Comparison of ENCODE assay signal across 16 cellular contexts in genomic region chr12:68378859-68379628, GRCh38. TPM values are rescaled to one million over a fixed set of nuclear protein-coding genes. Genes with fewer than 3 reads are reported as not detected.
DNase-seq lines count a peak whose midpoint lies in the region; ATAC-seq, FAIRE-seq and TF ChIP-seq lines count a peak whose summit lies in the region.
"Had no signal": no experiment of that assay in that cellular context is flagged by ENCODE, and none has a peak within 500 bp of the region (broad histone marks: within the 10 kb centered on the region; RNA-seq: fewer than 3 reads in every experiment).

No MANE protein-coding gene starts in this region.

- H3K79me1 ChIP-seq in IMR-90 (ENCODE audit: low read depth in 1 of 2, low read length in 2 of 2): no peaks in the 10 kb centered on the region

- no peak overlapping the region for H2BK15ac ChIP-seq in IMR-90 (ENCODE audit: low read depth, low read length)

- dilution Hi-C loops in IMR-90 (cut with HindIII; ENCODE audit: low sequenced_read_pairs, unreplicated experiment): no loop called here

- no peak overlapping the region for H4K8ac ChIP-seq in IMR-90 (ENCODE audit: low read depth in 2 of 2, low read length in 2 of 2)

- H4K91ac ChIP-seq in IMR-90 (ENCODE audit: insufficient read depth, low read depth, low read length): no peak overlapping the region

- 36% methylated on average over 5 of the region's 5 CpGs for WGBS in A549 (ENCODE audit: missing lambda C conversion rate)
- WGBS in IMR-90 (ENCODE audit: extremely low coverage in 2 of 2, insufficient read length in 1 of 2), 2 experiments: 56% methylated on average over 3 of the region's 5 CpGs; no CpG with 5 or more reads in 1 of the 2 experiments
- 62% methylated on average over 5 of the region's 5 CpGs for WGBS in hepatocyte (ENCODE audit: low lambda C conversion rate, missing lambda C conversion rate)
- WGBS in SK-N-SH (ENCODE audit: low lambda C conversion rate): 72% methylated on average over 5 of the region's 5 CpGs

- intact Hi-C loops in IMR-90 (cut with micrococcal nuclease): no loop called here

- H2AFZ ChIP-seq in IMR-90 (replicated peaks; ENCODE audit: low read length, poor library complexity): no peak overlapping the region
- H2AFZ ChIP-seq in hepatocyte: no peak overlapping the region
- no peak overlapping the region for H2AFZ ChIP-seq in SK-N-SH (ENCODE audit: low read depth)

- TF ChIP-seq POLR2A in A549 (IDR thresholded peaks at IDR 0.05; ENCODE audit: low read length) (no peak), IMR-90 (IDR thresholded peaks at IDR 0.05; ENCODE audit: low read depth, low read length) (no peak)

- ATAC-seq in A549 (peak in 1 of 2 experiments; percentile 23; a peak in 1 of 6 replicates), IMR-90 (ENCODE audit: low read depth) (no peak)
- ATAC-seq: stimulated activated effector memory CD8-positive, alpha-beta T cell treated with anti-CD3 and anti-CD28 coated beads, Interleukin-12 subunit alpha, Interleukin-12 subunit beta, amount 100 ng/mL, for 72 hours had no signal

- H3K27ac ChIP-seq in A549 (no peak overlapping the region), IMR-90 (ENCODE audit: insufficient read depth, low read length) (no peak overlapping the region), hepatocyte (peak overlapping the region; percentile 63), SK-N-SH (ENCODE audit: low read depth in 2 of 2, low read length in 1 of 2) (no peak overlapping the region)

- H3K4me3 ChIP-seq in A549 (no peak overlapping the region), IMR-90 (ENCODE audit: insufficient read depth, low read depth, low read length) (no peak overlapping the region), hepatocyte (no peak overlapping the region), SK-N-SH (ENCODE audit: low read depth in 2 of 2, low read length in 1 of 2) (no peak overlapping the region)
- H3K4me3 ChIP-seq: coronary artery had no signal

- H3K4me2 ChIP-seq in A549 (peak overlapping the region; percentile 37), IMR-90 (ENCODE audit: low read depth, low read length) (peak overlapping the region; percentile 31; the same call in 1 of the 2 replicates), hepatocyte (no peak overlapping the region), SK-N-SH (no peak overlapping the region)

- H3K4ac ChIP-seq in IMR-90 (ENCODE audit: low read depth, low read length): no peak overlapping the region

- in situ Hi-C loops in IMR-90 (cut with MboI; ENCODE audit: low sequenced_read_pairs): no loop called here

- no peak overlapping the region for H2AK9ac ChIP-seq in IMR-90 (replicated peaks; ENCODE audit: low read depth, low read length, poor library complexity)

- H3K56ac ChIP-seq in IMR-90 (ENCODE audit: extremely low read depth, insufficient read depth, low read length): no peak overlapping the region

- no peak overlapping the region for H4K5ac ChIP-seq in IMR-90 (ENCODE audit: low read depth, low read length)

- no peaks in the 10 kb centered on the region for H3K9me2 ChIP-seq in hepatocyte (replicated peaks; ENCODE audit: insufficient read depth)
- no peaks in the 10 kb centered on the region for H3K9me2 ChIP-seq in SK-N-SH

- TF ChIP-seq RAD21 in A549 (conservative IDR thresholded peaks at IDR 0.05 in 1 of 2, IDR thresholded peaks at IDR 0.05 in 1 of 2) (no peak), IMR-90 (IDR thresholded peaks at IDR 0.05; ENCODE audit: low read length) (no peak), SK-N-SH (IDR thresholded peaks at IDR 0.05; ENCODE audit: low read length) (no peak)

- no TSS peak for BruUV-seq in IMR-90 (replicated peaks; lab: Mats Ljungman, UMichigan)

- POLR2A ChIA-PET in A549 (lab: Yijun Ruan, JAX): no interaction called here
- POLR2A ChIA-PET in IMR-90 (lab: Charles Lee; ENCODE audit: unreplicated experiment): no interaction called here
- POLR2A ChIA-PET in SK-N-SH (lab: Yijun Ruan, JAX): no interaction called here

- no peak overlapping the region for H2BK120ac ChIP-seq in IMR-90 (ENCODE audit: low read depth, low read length)

- no peak for FAIRE-seq in A549 (lab: Jason Lieb, UNC)
- FAIRE-seq: GM12892, HTR-8/SVneo had no signal

- H3K14ac ChIP-seq in IMR-90 (replicated peaks; ENCODE audit: low read depth, low read length): no peak overlapping the region

- no peaks in the 10 kb centered on the region for H3K36me3 ChIP-seq in IMR-90 (ENCODE audit: control insufficient read depth, insufficient read depth, low read length)
- H3K36me3 ChIP-seq in hepatocyte (replicated peaks; ENCODE audit: insufficient read depth, low read depth): no peaks in the 10 kb centered on the region
- H3K36me3 ChIP-seq in SK-N-SH (replicated peaks in 1 of 2; ENCODE audit: control insufficient read depth in 1 of 2, insufficient read depth in 2 of 2, low read length in 1 of 2): no peaks in the 10 kb centered on the region

- H3K9me3 ChIP-seq in A549: no peaks in the 10 kb centered on the region
- no peaks in the 10 kb centered on the region for H3K9me3 ChIP-seq in IMR-90 (ENCODE audit: control insufficient read depth, insufficient read depth, low read length)
- H3K9me3 ChIP-seq in hepatocyte (ENCODE audit: low read depth): no peaks in the 10 kb centered on the region
- no peaks in the 10 kb centered on the region for H3K9me3 ChIP-seq in SK-N-SH

- no peak overlapping the region for H3K23ac ChIP-seq in IMR-90 (ENCODE audit: low read depth, low read length)

- no peaks in the 10 kb centered on the region; the same call in 1 of the 2 replicates for H3K9me1 ChIP-seq in IMR-90 (ENCODE audit: insufficient read depth, low read length)

- H3K79me2 ChIP-seq in hepatocyte (no peaks in the 10 kb centered on the region), SK-N-SH (ENCODE audit: insufficient read depth) (no peaks in the 10 kb centered on the region)

- DNase-seq in A549 (ENCODE audit: low read depth in 1 of 2, low spot score in 1 of 2) (peak in 1 of 2 experiments; percentile 59), IMR-90 (no peak), UCSD-AML1 (lab: John Stamatoyannopoulos, UW; ENCODE audit: unreplicated experiment) (peak; percentile 24), hepatocyte (ENCODE audit: low spot score) (peak; percentile 38), NCI-H146 (lab: John Stamatoyannopoulos, UW) (no peak), SK-N-SH (no peak), GM19240 (ENCODE audit: insufficient read length, low spot score) (no peak)
- no peak for DNase-seq in NK-92 treated with Interleukin-12 subunit alpha and Interleukin-12 subunit beta, amount 100 ng/mL, for 24 hours (lab: John Stamatoyannopoulos, UW)
- DNase-seq: activated CD8-positive, alpha-beta memory T cell treated with anti-CD3 and anti-CD28 coated beads for 24 hours; activated naive CD8-positive, alpha-beta T cell treated with anti-CD3 and anti-CD28 coated beads for 36 hours; DND-41; H9 had no signal

- no peak for TF ChIP-seq EP300 in A549 (IDR thresholded peaks at IDR 0.05)
- TF ChIP-seq EP300 in SK-N-SH (IDR thresholded peaks at IDR 0.05; ENCODE audit: borderline replicate concordance in 1 of 2, low read depth in 1 of 2, low read length in 1 of 2): no peak

- no peaks in the 10 kb centered on the region for H3F3A ChIP-seq in SK-N-SH (replicated peaks; ENCODE audit: insufficient read depth)

- no peaks in the 10 kb centered on the region for H4K20me1 ChIP-seq in IMR-90 (ENCODE audit: insufficient read depth, low read length)
- H4K20me1 ChIP-seq in hepatocyte (ENCODE audit: insufficient read depth, poor library complexity, severe bottlenecking): no peaks in the 10 kb centered on the region
- no peaks in the 10 kb centered on the region for H4K20me1 ChIP-seq in SK-N-SH (ENCODE audit: insufficient read depth)

- CTCF ChIA-PET in A549 (lab: Yijun Ruan, JAX): interaction anchor here (1.0 to 1.5 kb wide), 2 partner anchors 14 to 20 kb away, joined by 3 to 8 read pairs; no protein-coding TSS in a partner anchor
- CTCF ChIA-PET in IMR-90 (lab: Yijun Ruan, JAX): no interaction called here
- CTCF ChIA-PET in SK-N-SH (lab: Yijun Ruan, JAX): no interaction called here

- H3K18ac ChIP-seq in IMR-90 (ENCODE audit: low read depth, low read length): no peak overlapping the region

- no peak overlapping the region for H2AK5ac ChIP-seq in IMR-90 (ENCODE audit: low read depth, low read length)

- H3K27me3 ChIP-seq in IMR-90 (ENCODE audit: control insufficient read depth, insufficient read depth, low read length) (no peaks in the 10 kb centered on the region; the same call in none of the 2 replicates), hepatocyte (no peaks in the 10 kb centered on the region), SK-N-SH (ENCODE audit: insufficient read depth) (no peaks in the 10 kb centered on the region)

- H3K9ac ChIP-seq in IMR-90 (ENCODE audit: low read depth, low read length): no peak overlapping the region
- no peak overlapping the region for H3K9ac ChIP-seq in SK-N-SH

- no peak overlapping the region for H2BK20ac ChIP-seq in IMR-90 (ENCODE audit: low read depth, low read length)

- H2BK5ac ChIP-seq in IMR-90 (ENCODE audit: low read depth, low read length, poor library complexity, severe bottlenecking): no peak overlapping the region

- TF ChIP-seq CTCF in A549 (IDR thresholded peaks at IDR 0.05) (no peak), IMR-90 (conservative IDR thresholded peaks at IDR 0.05; ENCODE audit: low read depth, low read length) (no peak), hepatocyte (IDR thresholded peaks at IDR 0.05; ENCODE audit: poor library complexity) (no peak), SK-N-SH (IDR thresholded peaks at IDR 0.05) (no peak)

- H3K4me1 ChIP-seq in A549 (peaks cover 12% of the 10 kb centered on the region), IMR-90 (ENCODE audit: control insufficient read depth, insufficient read depth, low read length) (no peaks in the 10 kb centered on the region), hepatocyte (ENCODE audit: insufficient read depth) (peaks cover 14% of the 10 kb centered on the region), SK-N-SH (ENCODE audit: control insufficient read depth in 1 of 2, insufficient read depth in 2 of 2, low read depth in 1 of 2, low read length in 1 of 2) (peaks cover 0 to 4% of the 10 kb centered on the region in 2 experiments; a peak in 2 of 4 replicates)

TF ChIP-seq in SK-N-SH, 30 proteins besides CTCF, POLR2A, EP300 and RAD21 (continues in another document):
- TF ChIP-seq GABPA (IDR thresholded peaks at IDR 0.05; ENCODE audit: low read depth): no peak
- TF ChIP-seq MXI1 (IDR thresholded peaks at IDR 0.05; ENCODE audit: low read depth, low read length): no peak

RNA-seq across cellular contexts. Expression of gene MDM1, which starts 46.9 kb away (rescaled TPM):
- polyA plus RNA-seq in A549 (2011; rRNA removed) (17.5 and 24.5 TPM in 2 replicates), A549 (2017; fragmentation: RNase III; extraction: RNeasy Plus Mini Kit Qiagen cat#74134 plus additional on column Dnase treatment) (10.4 to 12.5 TPM (median 11.0 TPM) in 3 replicates), IMR-90 (2012; rRNA removed) (4.8 and 5.7 TPM in 2 replicates), hepatocyte (3.6 and 4.8 TPM in 2 replicates), SK-N-SH (2012; rRNA removed) (7.4 and 11.2 TPM in 2 replicates)
- polyA plus RNA-seq in A549 (2012; cell fraction: cytosol; rRNA removed): 4.4 and 4.5 TPM in 2 replicates
- polyA plus RNA-seq in A549 (2012; cell fraction: nucleus; rRNA removed): 7.3 and 10.8 TPM in 2 replicates
- 5.9 and 6.5 TPM in 2 replicates for polyA minus RNA-seq in A549 (2011; rRNA and poly(A)+ RNA removed)
- total RNA-seq in IMR-90 (2012; rRNA removed) (5.6 and 7.8 TPM in 2 replicates), hepatocyte (8.4 and 14.9 TPM in 2 replicates)
- 0.52 and 0.65 TPM in 2 replicates for polyA plus RNA-seq in IMR-90 (2012; cell fraction: cytosol; rRNA removed)
- polyA plus RNA-seq in IMR-90 (2012; cell fraction: nucleus; rRNA removed; ENCODE audit: low replicate concordance): 4.1 and 33.0 TPM in 2 replicates
- polyA plus RNA-seq in SK-N-SH (2012; cell fraction: cytosol; rRNA removed): 4.4 and 4.6 TPM in 2 replicates
- polyA plus RNA-seq in SK-N-SH (2012; cell fraction: nucleus; rRNA removed): 18.5 and 41.5 TPM in 2 replicates

Comparison
In these comparisons a context has a peak if more than half of its experiments do, and no peak if none do; other contexts are left out.
1. DNase-seq: peak in UCSD-AML1 (single experiment) and hepatocyte (single experiment); none in IMR-90 (single experiment), NCI-H146 (single experiment), SK-N-SH (single experiment), GM19240 (single experiment) and NK-92 treated with Interleukin-12 subunit alpha and Interleukin-12 subunit beta, amount 100 ng/mL, for 24 hours (single experiment).
2. H3K4me2 ChIP-seq: peak in A549 (single experiment) and IMR-90 (single experiment); none in hepatocyte (single experiment) and SK-N-SH (single experiment).